Comparison of ENCODE assay signal across 2 cellular contexts in genomic region chr13:107716741-107717140, GRCh38.
TF ChIP-seq lines count a peak whose summit lies in the region.

No MANE protein-coding gene starts in this region.

TF ChIP-seq in IMR-90, 13 proteins besides CTCF, POLR2A, EP300 and RAD21 (continued from another document):
- TF ChIP-seq, protein P1, sequence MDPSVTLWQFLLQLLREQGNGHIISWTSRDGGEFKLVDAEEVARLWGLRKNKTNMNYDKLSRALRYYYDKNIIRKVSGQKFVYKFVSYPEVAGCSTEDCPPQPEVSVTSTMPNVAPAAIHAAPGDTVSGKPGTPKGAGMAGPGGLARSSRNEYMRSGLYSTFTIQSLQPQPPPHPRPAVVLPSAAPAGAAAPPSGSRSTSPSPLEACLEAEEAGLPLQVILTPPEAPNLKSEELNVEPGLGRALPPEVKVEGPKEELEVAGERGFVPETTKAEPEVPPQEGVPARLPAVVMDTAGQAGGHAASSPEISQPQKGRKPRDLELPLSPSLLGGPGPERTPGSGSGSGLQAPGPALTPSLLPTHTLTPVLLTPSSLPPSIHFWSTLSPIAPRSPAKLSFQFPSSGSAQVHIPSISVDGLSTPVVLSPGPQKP (IDR thresholded peaks at IDR 0.05; ENCODE audit: borderline replicate concordance, low read depth, low read length), result no peak
- no peak for TF ChIP-seq NFE2L2 (IDR thresholded peaks at IDR 0.05; ENCODE audit: low read depth, low read length)
- no peak for TF ChIP-seq CHD1 (IDR thresholded peaks at IDR 0.05; ENCODE audit: low read depth, low read length)
- no peak for TF ChIP-seq USF2 (IDR thresholded peaks at IDR 0.05; ENCODE audit: low read depth, low read length)

TF ChIP-seq in H1, 55 proteins besides CTCF, POLR2A, EP300 and RAD21:
- TF ChIP-seq CHD7 (IDR thresholded peaks at IDR 0.05; ENCODE audit: insufficient replicate concordance, low read length) (no peak), MAFK (IDR thresholded peaks at IDR 0.05; ENCODE audit: low read depth, low read length) (peak; percentile 22; the same call in 1 of the 2 replicates), PHF8 (conservative IDR thresholded peaks at IDR 0.05; ENCODE audit: low read depth, low read length) (no peak)
